In genomic region chr1:178898401-178898800, GRCh38 we compare ENCODE assay signal across 31 cellular contexts. TPM values are rescaled to one million over a fixed set of nuclear protein-coding genes. Genes with fewer than 3 reads are reported as not detected.
"Had no signal": no experiment of that assay in that cellular context is flagged by ENCODE, and none has a peak within 500 bp of the region (broad histone marks: within the 10 kb centered on the region; RNA-seq: fewer than 3 reads in every experiment).

No MANE protein-coding gene starts in this region.

- ATAC-seq: activated CD4-positive, alpha-beta T cell treated with anti-CD3 and anti-CD28 coated beads for 36 hours; esophagus mucosa; T-helper 17 cell had no signal

- DNase-seq: activated CD4-positive, alpha-beta memory T cell treated with anti-CD3 and anti-CD28 coated beads for 36 hours; activated CD4-positive, alpha-beta T cell treated with anti-CD3 and anti-CD28 coated beads for 36 hours; activated CD4-positive, alpha-beta T cell treated with anti-CD3 and anti-CD28 coated beads, Interleukin-2, amount 10 ng/mL, durations not matched to agents 24 days and 14 days; activated CD4-positive, CD25-positive, alpha-beta regulatory T cell; activated CD4-positive, CD25-positive, alpha-beta regulatory T cell treated with anti-CD3 and anti-CD28 coated beads, Interleukin-2, amount 50 U/mL, for 72 hours; activated CD8-positive, alpha-beta memory T cell treated with anti-CD3 and anti-CD28 coated beads for 24 hours; activated effector memory CD4-positive, alpha-beta T cell treated with anti-CD3 and anti-CD28 coated beads, Interleukin-2, amount 50 U/mL, for 16 hours; activated naive CD4-positive, alpha-beta T cell treated with anti-CD3 and anti-CD28 coated beads for 36 hours; activated naive CD8-positive, alpha-beta T cell treated with anti-CD3 and anti-CD28 coated beads, Interleukin-2, amount 10 ng/mL, durations not matched to agents 7 days and 5 days; activated T-cell treated with anti-CD3 and anti-CD28 coated beads, Interleukin-2, amount 50 U/mL, for 4 hours; amniotic stem cell; anterior cingulate cortex; brain microvascular endothelial cell; dorsolateral prefrontal cortex; effector memory CD4-positive, alpha-beta T cell; endodermal cell; foreskin fibroblast; head of caudate nucleus; T-helper 1 cell; T-helper 17 cell; T1000; WERI-Rb-1 had no signal

- H3K4me3 Mint-ChIP-seq: activated CD4-positive, alpha-beta memory T cell treated with anti-CD3 and anti-CD28 coated beads for 36 hours; activated CD4-positive, alpha-beta T cell treated with anti-CD3 and anti-CD28 coated beads for 36 hours; activated CD4-positive, alpha-beta T cell treated with anti-CD3 and anti-CD28 coated beads, Interleukin-2, amount 10 ng/mL, durations not matched to agents 24 days and 14 days; activated naive CD4-positive, alpha-beta T cell treated with anti-CD3 and anti-CD28 coated beads for 36 hours; activated naive CD4-positive, alpha-beta T cell treated with anti-CD3 and anti-CD28 coated beads, Interleukin-2, amount 50 U/mL, for 24 hours; activated naive CD8-positive, alpha-beta T cell treated with anti-CD3 and anti-CD28 coated beads, Interleukin-2, amount 10 ng/mL, durations not matched to agents 7 days and 5 days; activated T-cell treated with anti-CD3 and anti-CD28 coated beads, Interleukin-2, amount 50 U/mL, for 4 hours; central memory CD8-positive, alpha-beta T cell; dendritic cell treated with granulocyte-macrophage colony-stimulating factor and Interleukin-4, amounts not matched to agents 40 ng/mL and 50 ng/mL, for 4 days; endodermal cell; T-helper 17 cell; T-helper 2 cell treated with Interferon-gamma antibody and Interleukin-4, amounts not matched to agents 5 μg/mL and 100 μg/mL, for 36 hours had no signal

- H3K27ac ChIP-seq: brain microvascular endothelial cell, coronary artery, dorsolateral prefrontal cortex, WERI-Rb-1 had no signal

- H3K27me3 ChIP-seq: brain microvascular endothelial cell, dorsolateral prefrontal cortex had no signal

- H3K4me3 ChIP-seq: coronary artery, dorsolateral prefrontal cortex had no signal

- H3K27me3 Mint-ChIP-seq: activated CD4-positive, alpha-beta memory T cell treated with anti-CD3 and anti-CD28 coated beads for 36 hours; activated CD4-positive, alpha-beta T cell treated with anti-CD3 and anti-CD28 coated beads for 36 hours; activated CD4-positive, alpha-beta T cell treated with anti-CD3 and anti-CD28 coated beads, Interleukin-2, amount 10 ng/mL, durations not matched to agents 24 days and 14 days; activated naive CD4-positive, alpha-beta T cell treated with anti-CD3 and anti-CD28 coated beads, Interleukin-2, amount 50 U/mL, for 24 hours; activated naive CD8-positive, alpha-beta T cell treated with anti-CD3 and anti-CD28 coated beads, Interleukin-2, amount 10 ng/mL, durations not matched to agents 7 days and 5 days; dendritic cell treated with granulocyte-macrophage colony-stimulating factor and Interleukin-4, amounts not matched to agents 40 ng/mL and 50 ng/mL, for 4 days; T-helper 17 cell had no signal

- H3K9me3 Mint-ChIP-seq: dendritic cell treated with granulocyte-macrophage colony-stimulating factor and Interleukin-4, amounts not matched to agents 40 ng/mL and 50 ng/mL, for 4 days; T-helper 2 cell treated with Interferon-gamma antibody and Interleukin-4, amounts not matched to agents 5 μg/mL and 100 μg/mL, for 36 hours had no signal

- H3K4me1 Mint-ChIP-seq: activated CD4-positive, alpha-beta T cell treated with anti-CD3 and anti-CD28 coated beads for 36 hours; endodermal cell had no signal

- H3K27ac Mint-ChIP-seq: activated CD4-positive, alpha-beta memory T cell treated with anti-CD3 and anti-CD28 coated beads for 36 hours; activated CD4-positive, alpha-beta T cell treated with anti-CD3 and anti-CD28 coated beads for 36 hours; activated CD4-positive, alpha-beta T cell treated with anti-CD3 and anti-CD28 coated beads, Interleukin-2, amount 10 ng/mL, durations not matched to agents 24 days and 14 days; activated naive CD4-positive, alpha-beta T cell treated with anti-CD3 and anti-CD28 coated beads for 36 hours; activated naive CD4-positive, alpha-beta T cell treated with anti-CD3 and anti-CD28 coated beads, Interleukin-2, amount 50 U/mL, for 24 hours; activated naive CD8-positive, alpha-beta T cell treated with anti-CD3 and anti-CD28 coated beads, Interleukin-2, amount 10 ng/mL, durations not matched to agents 7 days and 5 days; activated T-helper 2 cell treated with anti-CD3 and anti-CD28 coated beads, Interferon-gamma antibody, Interleukin-2, Interleukin-4, amounts not matched to agents 10 μg/mL and 5 μg/mL and 100 μg/mL, durations not matched to agents 14 hours and 24 hours and 36 hours; dendritic cell treated with granulocyte-macrophage colony-stimulating factor and Interleukin-4, amounts not matched to agents 40 ng/mL and 50 ng/mL, for 4 days; endodermal cell; T-helper 17 cell; T-helper 2 cell treated with Interferon-gamma antibody and Interleukin-4, amounts not matched to agents 5 μg/mL and 100 μg/mL, for 36 hours had no signal

RNA-seq across cellular contexts. Expression of gene ANGPTL1, which starts 27.5 kb away (rescaled TPM):
- total RNA-seq: activated CD4-positive, alpha-beta memory T cell treated with anti-CD3 and anti-CD28 coated beads for 36 hours; activated CD4-positive, alpha-beta T cell treated with anti-CD3 and anti-CD28 coated beads for 36 hours; activated CD4-positive, alpha-beta T cell treated with anti-CD3 and anti-CD28 coated beads, Interleukin-2, amount 10 ng/mL, durations not matched to agents 24 days and 14 days; activated naive CD4-positive, alpha-beta T cell treated with anti-CD3 and anti-CD28 coated beads for 36 hours; activated naive CD8-positive, alpha-beta T cell treated with anti-CD3 and anti-CD28 coated beads, Interleukin-2, amount 10 ng/mL, durations not matched to agents 7 days and 5 days; activated T-cell treated with anti-CD3 and anti-CD28 coated beads, Interleukin-2, amount 50 U/mL, for 4 hours; activated T-helper 2 cell treated with anti-CD3 and anti-CD28 coated beads, Interferon-gamma antibody, Interleukin-2, Interleukin-4, amounts not matched to agents 10 μg/mL and 5 μg/mL and 100 μg/mL, durations not matched to agents 14 hours and 24 hours and 36 hours; bronchial epithelial cell; endodermal cell; epithelial cell of proximal tubule; T-helper 17 cell had no signal
